39 cellular contexts compared by ENCODE assay signal in genomic region chr1:20099533-20099932, GRCh38. TPM values are rescaled to one million over a fixed set of nuclear protein-coding genes. Genes with fewer than 3 reads are reported as not detected.
"Had no signal": no experiment of that assay in that cellular context is flagged by ENCODE, and none has a peak within 500 bp of the region (broad histone marks: within the 10 kb centered on the region; RNA-seq: fewer than 3 reads in every experiment).

No MANE protein-coding gene starts in this region.

- H3K9me3 ChIP-seq: esophagus squamous epithelium, gastrocnemius medialis, mucosa of descending colon, psoas muscle, sigmoid colon had no signal

- H3K4me1 ChIP-seq: breast epithelium, gastrocnemius medialis, parathyroid adenoma, psoas muscle, tibial nerve had no signal

- H2AFZ ChIP-seq: parathyroid adenoma had no signal

- H3K27ac Mint-ChIP-seq: activated CD4-positive, alpha-beta T cell treated with anti-CD3 and anti-CD28 coated beads for 36 hours; activated CD8-positive, alpha-beta memory T cell treated with anti-CD3 and anti-CD28 coated beads, Interleukin-2, amount 10 ng/mL, durations not matched to agents 7 days and 5 days; activated CD8-positive, alpha-beta T cell treated with anti-CD3 and anti-CD28 coated beads, Interleukin-2, amount 10 ng/mL, durations not matched to agents 7 days and 5 days; activated naive CD4-positive, alpha-beta T cell treated with anti-CD3 and anti-CD28 coated beads, Interleukin-2, amount 50 U/mL, for 24 hours; activated naive CD8-positive, alpha-beta T cell treated with anti-CD3 and anti-CD28 coated beads, Interleukin-2, amount 50 U/mL, for 24 hours; activated T-helper 2 cell treated with anti-CD3 and anti-CD28 coated beads, Interferon-gamma antibody, Interleukin-2, Interleukin-4, amounts not matched to agents 10 μg/mL and 5 μg/mL and 100 μg/mL, durations not matched to agents 14 hours and 24 hours and 36 hours; nephron progenitor cell; T-helper 2 cell treated with Interferon-gamma antibody and Interleukin-4, amounts not matched to agents 5 μg/mL and 100 μg/mL, for 36 hours had no signal

- DNase-seq: activated CD4-positive, alpha-beta T cell treated with anti-CD3 and anti-CD28 coated beads for 36 hours; activated CD4-positive, CD25-positive, alpha-beta regulatory T cell; activated CD8-positive, alpha-beta memory T cell treated with anti-CD3 and anti-CD28 coated beads, Interleukin-2, amount 10 ng/mL, durations not matched to agents 7 days and 5 days; activated CD8-positive, alpha-beta T cell treated with anti-CD3 and anti-CD28 coated beads, Interleukin-2, amount 10 ng/mL, durations not matched to agents 7 days and 5 days; activated naive CD8-positive, alpha-beta T cell treated with anti-CD3 and anti-CD28 coated beads, Interleukin-2, amount 50 U/mL, for 24 hours; activated T-cell treated with anti-CD3 and anti-CD28 coated beads, Interleukin-2, amount 50 U/mL, for 48 hours; amygdala; effector CD8-positive, alpha-beta T cell; esophagus squamous epithelium; gastrocnemius medialis; glutamatergic neuron; left ventricle myocardium inferior; mucosa of descending colon; nephron progenitor cell; psoas muscle; sigmoid colon; small intestine; stimulated activated CD4-positive, alpha-beta T cell treated with anti-CD3 and anti-CD28 coated beads, Interleukin-1b, Interleukin-23, amount 100 ng/mL, for 48 hours; stimulated activated CD4-positive, alpha-beta T cell treated with anti-CD3 and anti-CD28 coated beads, Interleukin-4, amount 100 ng/mL, for 4 hours; stimulated activated CD8-positive, alpha-beta memory T cell treated with anti-CD3 and anti-CD28 coated beads, Interleukin-4, amount 100 ng/mL, for 48 hours; stimulated activated naive CD4-positive, alpha-beta T cell treated with Interleukin-2 at 50 U/mL for 16 hours; T-helper 1 cell had no signal

- H3K9me3 Mint-ChIP-seq: activated naive CD4-positive, alpha-beta T cell treated with anti-CD3 and anti-CD28 coated beads, Interleukin-2, amount 50 U/mL, for 24 hours; activated naive CD8-positive, alpha-beta T cell treated with anti-CD3 and anti-CD28 coated beads, Interleukin-2, amount 50 U/mL, for 24 hours; activated T-helper 2 cell treated with anti-CD3 and anti-CD28 coated beads, Interferon-gamma antibody, Interleukin-2, Interleukin-4, amounts not matched to agents 10 μg/mL and 5 μg/mL and 100 μg/mL, durations not matched to agents 14 hours and 24 hours and 36 hours; central memory CD8-positive, alpha-beta T cell; T-helper 2 cell treated with Interferon-gamma antibody and Interleukin-4, amounts not matched to agents 5 μg/mL and 100 μg/mL, for 36 hours had no signal

- H3K4me1 Mint-ChIP-seq: activated naive CD4-positive, alpha-beta T cell treated with anti-CD3 and anti-CD28 coated beads, Interleukin-2, amount 50 U/mL, for 24 hours; central memory CD8-positive, alpha-beta T cell; nephron progenitor cell had no signal

- H3K27ac ChIP-seq: breast epithelium, epithelial cell of prostate, esophagus squamous epithelium, gastrocnemius medialis, left ventricle myocardium inferior, parathyroid adenoma, psoas muscle, sigmoid colon, tibial nerve had no signal

- H3K9ac ChIP-seq: parathyroid adenoma had no signal

- ATAC-seq: activated CD4-positive, alpha-beta T cell treated with anti-CD3 and anti-CD28 coated beads for 36 hours; activated CD8-positive, alpha-beta memory T cell treated with anti-CD3 and anti-CD28 coated beads, Interleukin-2, amount 10 ng/mL, durations not matched to agents 7 days and 5 days; activated CD8-positive, alpha-beta T cell treated with anti-CD3 and anti-CD28 coated beads, Interleukin-2, amount 10 ng/mL, durations not matched to agents 7 days and 5 days; activated naive CD8-positive, alpha-beta T cell treated with anti-CD3 and anti-CD28 coated beads, Interleukin-2, amount 50 U/mL, for 24 hours; gastrocnemius medialis; mucosa of descending colon; psoas muscle had no signal

- H3K36me3 Mint-ChIP-seq: activated CD8-positive, alpha-beta memory T cell treated with anti-CD3 and anti-CD28 coated beads, Interleukin-2, amount 10 ng/mL, durations not matched to agents 7 days and 5 days; activated naive CD4-positive, alpha-beta T cell treated with anti-CD3 and anti-CD28 coated beads, Interleukin-2, amount 50 U/mL, for 24 hours had no signal

- H3K79me2 ChIP-seq: parathyroid adenoma had no signal

- H3K36me3 ChIP-seq: breast epithelium, esophagus squamous epithelium, gastrocnemius medialis, left ventricle myocardium inferior, sigmoid colon, tibial nerve had no signal

- H3K4me3 Mint-ChIP-seq: activated CD4-positive, alpha-beta T cell treated with anti-CD3 and anti-CD28 coated beads for 36 hours; activated CD8-positive, alpha-beta memory T cell treated with anti-CD3 and anti-CD28 coated beads, Interleukin-2, amount 10 ng/mL, durations not matched to agents 7 days and 5 days; activated CD8-positive, alpha-beta T cell treated with anti-CD3 and anti-CD28 coated beads, Interleukin-2, amount 10 ng/mL, durations not matched to agents 7 days and 5 days; activated naive CD4-positive, alpha-beta T cell treated with anti-CD3 and anti-CD28 coated beads, Interleukin-2, amount 50 U/mL, for 24 hours; activated naive CD8-positive, alpha-beta T cell treated with anti-CD3 and anti-CD28 coated beads, Interleukin-2, amount 50 U/mL, for 24 hours; central memory CD8-positive, alpha-beta T cell; nephron progenitor cell; T-helper 2 cell treated with Interferon-gamma antibody and Interleukin-4, amounts not matched to agents 5 μg/mL and 100 μg/mL, for 36 hours had no signal

- FAIRE-seq: colon, endometrium, islet of Langerhans, small intestine had no signal

- H3K27me3 ChIP-seq: breast epithelium, gastrocnemius medialis, sigmoid colon, tibial nerve had no signal

- H3K4me3 ChIP-seq: breast epithelium, esophagus squamous epithelium, gastrocnemius medialis, left ventricle myocardium inferior, lung, mucosa of descending colon, psoas muscle, sigmoid colon, tibial nerve had no signal

- H3K27me3 Mint-ChIP-seq: activated naive CD4-positive, alpha-beta T cell treated with anti-CD3 and anti-CD28 coated beads, Interleukin-2, amount 50 U/mL, for 24 hours; central memory CD8-positive, alpha-beta T cell had no signal

RNA-seq across cellular contexts. Expression of gene PLA2G2D, which starts 19.8 kb away (rescaled TPM):
- total RNA-seq: activated CD4-positive, alpha-beta T cell treated with anti-CD3 and anti-CD28 coated beads for 36 hours; activated CD8-positive, alpha-beta memory T cell treated with anti-CD3 and anti-CD28 coated beads, Interleukin-2, amount 10 ng/mL, durations not matched to agents 7 days and 5 days; activated CD8-positive, alpha-beta T cell treated with anti-CD3 and anti-CD28 coated beads, Interleukin-2, amount 10 ng/mL, durations not matched to agents 7 days and 5 days; dermis microvascular lymphatic vessel endothelial cell; gastrocnemius medialis; left ventricle myocardium inferior; mesenteric fat pad; myocyte; psoas muscle; temporal lobe; tibial nerve; ureter had no signal
- polyA plus RNA-seq: psoas muscle had no signal

RNA-seq across cellular contexts. Expression of gene PLA2G5, which starts 29.5 kb away (rescaled TPM):
- total RNA-seq: activated CD4-positive, alpha-beta T cell treated with anti-CD3 and anti-CD28 coated beads for 36 hours; activated CD8-positive, alpha-beta memory T cell treated with anti-CD3 and anti-CD28 coated beads, Interleukin-2, amount 10 ng/mL, durations not matched to agents 7 days and 5 days; activated CD8-positive, alpha-beta T cell treated with anti-CD3 and anti-CD28 coated beads, Interleukin-2, amount 10 ng/mL, durations not matched to agents 7 days and 5 days; activated T-helper 2 cell treated with anti-CD3 and anti-CD28 coated beads, Interferon-gamma antibody, Interleukin-2, Interleukin-4, amounts not matched to agents 10 μg/mL and 5 μg/mL and 100 μg/mL, durations not matched to agents 14 hours and 24 hours and 36 hours; gastrocnemius medialis; myocyte had no signal

RNA-seq across cellular contexts. Expression of gene PLA2G2F, which starts 39.6 kb away (rescaled TPM):
- total RNA-seq: activated CD4-positive, alpha-beta T cell treated with anti-CD3 and anti-CD28 coated beads for 36 hours; activated CD8-positive, alpha-beta memory T cell treated with anti-CD3 and anti-CD28 coated beads, Interleukin-2, amount 10 ng/mL, durations not matched to agents 7 days and 5 days; activated CD8-positive, alpha-beta T cell treated with anti-CD3 and anti-CD28 coated beads, Interleukin-2, amount 10 ng/mL, durations not matched to agents 7 days and 5 days; activated T-helper 2 cell treated with anti-CD3 and anti-CD28 coated beads, Interferon-gamma antibody, Interleukin-2, Interleukin-4, amounts not matched to agents 10 μg/mL and 5 μg/mL and 100 μg/mL, durations not matched to agents 14 hours and 24 hours and 36 hours; breast epithelium; dermis microvascular lymphatic vessel endothelial cell; gastrocnemius medialis; left ventricle myocardium inferior; lung; mesenteric fat pad; myocyte; psoas muscle; sigmoid colon; temporal lobe; tibial nerve had no signal
- polyA plus RNA-seq: lung had no signal
